Comparison of ENCODE assay signal across 17 cellular contexts in the genomic region with DNA sequence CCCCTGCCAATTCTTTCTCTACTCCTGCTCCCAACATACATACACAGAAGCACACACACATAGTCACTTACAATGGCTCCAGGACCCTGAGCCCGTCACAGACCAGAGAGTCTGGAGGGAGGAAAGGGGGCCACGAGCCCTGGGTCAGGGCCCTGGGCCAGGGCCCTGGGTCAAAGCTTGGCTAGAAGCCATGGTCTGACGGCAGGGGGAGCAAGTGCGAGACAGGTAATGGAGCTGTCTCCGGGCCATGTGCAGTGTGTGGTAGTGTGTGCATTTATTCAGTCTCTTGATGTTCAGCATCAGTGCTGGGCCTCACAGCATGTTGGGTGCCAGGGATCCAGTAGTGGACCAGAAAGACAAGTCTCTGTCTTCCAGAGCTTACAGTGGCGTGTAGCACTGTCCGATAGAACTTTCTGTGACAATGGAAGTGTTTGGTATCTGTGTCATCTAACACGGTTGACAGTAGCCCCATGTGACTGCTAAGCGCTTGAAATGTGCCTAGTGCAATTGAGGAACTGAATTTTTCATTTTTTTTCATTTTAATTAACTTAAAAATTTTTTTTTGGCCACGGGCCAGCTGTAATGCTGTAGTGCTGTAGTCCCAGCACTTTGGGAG. TPM values are rescaled to one million over a fixed set of nuclear protein-coding genes. Genes with fewer than 3 reads are reported as not detected.
DNase-seq lines count a peak whose midpoint lies in the region; ATAC-seq and TF ChIP-seq lines count a peak whose summit lies in the region.
"Had no signal": no experiment of that assay in that cellular context is flagged by ENCODE, and none has a peak within 500 bp of the region (broad histone marks: within the 10 kb centered on the region; RNA-seq: fewer than 3 reads in every experiment).

No MANE protein-coding gene starts in this region.

- peaks cover 16% of the 10 kb centered on the region for H3K4me1 Mint-ChIP-seq in WTC11

- no peak overlapping the region for H2BK12ac ChIP-seq in mesenchymal stem cell (ENCODE audit: low read length in 2 of 2)

- no peaks in the 10 kb centered on the region for H3K27me3 Mint-ChIP-seq in WTC11 (ENCODE audit: low read depth)

- H2AFZ ChIP-seq in mesenchymal stem cell (ENCODE audit: low read depth, low read length) = no peak overlapping the region

- H3K18ac ChIP-seq in mesendoderm (ENCODE audit: low read length) (no peak overlapping the region), mesenchymal stem cell (ENCODE audit: low read depth in 1 of 2, low read length in 2 of 2) (no peak overlapping the region)

- no peak overlapping the region for H3K27ac Mint-ChIP-seq in WTC11

- no peak overlapping the region for H3K4ac ChIP-seq in mesendoderm (ENCODE audit: low read depth, low read length)
- no peak overlapping the region for H3K4ac ChIP-seq in mesenchymal stem cell (ENCODE audit: low read depth in 1 of 2, low read length in 2 of 2)

- no peaks in the 10 kb centered on the region for H3K9me3 Mint-ChIP-seq in WTC11

- H2BK120ac ChIP-seq in mesendoderm (ENCODE audit: low read depth, low read length) (no peak overlapping the region), mesenchymal stem cell (ENCODE audit: low read depth, low read length) (no peak overlapping the region)

- no peak overlapping the region for H3K27ac ChIP-seq in mesendoderm (ENCODE audit: low read depth, low read length)
- no peak overlapping the region for H3K27ac ChIP-seq in mesenchymal stem cell (ENCODE audit: low read length, poor library complexity, severe bottlenecking)
- H3K27ac ChIP-seq: VCaP had no signal

- H3K23ac ChIP-seq in mesendoderm (ENCODE audit: low read length) (no peak overlapping the region), mesenchymal stem cell (ENCODE audit: low read length in 2 of 2) (no peak overlapping the region)

- no CpG with 5 or more reads among the region's 10 CpGs for WGBS in mesendoderm (ENCODE audit: extremely low coverage, insufficient coverage, low lambda C conversion rate)
- 87% methylated on average over 8 of the region's 10 CpGs for WGBS in mesenchymal stem cell

- no peak overlapping the region for H2BK15ac ChIP-seq in mesendoderm (replicated peaks; ENCODE audit: low read depth)
- no peak overlapping the region for H2BK15ac ChIP-seq in mesenchymal stem cell (ENCODE audit: low read depth, poor library complexity, severe bottlenecking)

- H2AK5ac ChIP-seq in mesendoderm (ENCODE audit: low read length) (no peak overlapping the region), mesenchymal stem cell (ENCODE audit: low read length, severe bottlenecking) (no peak overlapping the region)

- no peaks in the 10 kb centered on the region for H3K79me2 ChIP-seq in mesendoderm (ENCODE audit: control insufficient read depth, insufficient read depth, low read length)

- no peak overlapping the region for H3K56ac ChIP-seq in mesendoderm (ENCODE audit: low read length)

- H3K79me1 ChIP-seq in mesendoderm (ENCODE audit: low read length) (no peaks in the 10 kb centered on the region), mesenchymal stem cell (replicated peaks; ENCODE audit: low read length, poor library complexity, severe bottlenecking) (peaks cover 34% of the 10 kb centered on the region)

- H4K8ac ChIP-seq in mesendoderm (ENCODE audit: low read depth, low read length) (no peak overlapping the region), mesenchymal stem cell (ENCODE audit: low read length) (no peak overlapping the region)

- no peak overlapping the region for H3K14ac ChIP-seq in mesenchymal stem cell (ENCODE audit: low read length in 2 of 2)

- no peaks in the 10 kb centered on the region for H3K27me3 ChIP-seq in H7 (ENCODE audit: control insufficient read depth, insufficient read depth, low read length)
- H3K27me3 ChIP-seq in mesendoderm (ENCODE audit: insufficient read depth, low read length, poor library complexity) = no peaks in the 10 kb centered on the region
- no peaks in the 10 kb centered on the region for H3K27me3 ChIP-seq in mesenchymal stem cell (ENCODE audit: control insufficient read depth in 1 of 2, insufficient read depth in 1 of 2, low read length in 2 of 2)

- H3K9me3 ChIP-seq in mesenchymal stem cell (ENCODE audit: control insufficient read depth, low read length) = no peaks in the 10 kb centered on the region

- H3K4me2 ChIP-seq in mesendoderm (ENCODE audit: low read length) = no peak overlapping the region
- no peak overlapping the region for H3K4me2 ChIP-seq in mesenchymal stem cell (ENCODE audit: low read length, poor library complexity, severe bottlenecking)

- H3K36me3 Mint-ChIP-seq in WTC11 = no peaks in the 10 kb centered on the region

- H3K9ac ChIP-seq in mesendoderm (ENCODE audit: low read length) (no peak overlapping the region), mesenchymal stem cell (ENCODE audit: low read length) (no peak overlapping the region)

- H3K36me3 ChIP-seq in H7 (replicated peaks; ENCODE audit: control insufficient read depth, insufficient read depth, low read length) = no peaks in the 10 kb centered on the region
- H3K36me3 ChIP-seq in mesendoderm (ENCODE audit: control insufficient read depth, insufficient read depth, low read length) = no peaks in the 10 kb centered on the region
- H3K36me3 ChIP-seq in mesenchymal stem cell (ENCODE audit: control insufficient read depth in 1 of 2, insufficient read depth in 2 of 2, low read depth in 1 of 2, low read length in 2 of 2) = no peaks in the 10 kb centered on the region

- no peak; the same call in 1 of the 2 replicates for TF ChIP-seq CTCF in WTC11 (IDR thresholded peaks at IDR 0.05)

- no peak overlapping the region for H4K91ac ChIP-seq in mesenchymal stem cell (ENCODE audit: low read length)

- POLR2A ChIA-PET in WTC11 (lab: Charles Lee) = interaction anchor here (1.0 kb wide), 1 partner anchor 33 kb away, joined by 3 read pairs; a partner anchor contains a TSS

- H2BK5ac ChIP-seq in mesendoderm (ENCODE audit: low read length) (no peak overlapping the region), mesenchymal stem cell (ENCODE audit: low read depth, low read length, poor library complexity, severe bottlenecking) (no peak overlapping the region)

- CTCF ChIA-PET in WTC11 (lab: Charles Lee) = interaction anchor here (0.6 to 3.9 kb wide), 15 partner anchors 9 to 156 kb away, joined by 3 to 28 read pairs (median 4); a partner anchor contains a TSS

- no peak overlapping the region for H3K4me3 ChIP-seq in H7 (ENCODE audit: insufficient read depth, low read depth, low read length)
- no peak overlapping the region for H3K4me3 ChIP-seq in mesendoderm (ENCODE audit: low read length)
- no peak overlapping the region for H3K4me3 ChIP-seq in mesenchymal stem cell (ENCODE audit: insufficient read depth in 1 of 2, low read depth in 1 of 2, low read length in 2 of 2)

- H3K4me1 ChIP-seq in mesendoderm (ENCODE audit: control insufficient read depth, low read depth, low read length) = no peaks in the 10 kb centered on the region
- peaks cover 3% of the 10 kb centered on the region for H3K4me1 ChIP-seq in mesenchymal stem cell (ENCODE audit: control insufficient read depth, insufficient read depth, low read depth, low read length)

- ATAC-seq in WTC11 = peak; percentile 7; the same call in 1 of the 2 replicates
- no peak for ATAC-seq in GM21360 (IDR thresholded peaks at IDR 0.05; ENCODE audit: unreplicated experiment)
- ATAC-seq: left ventricle myocardium superior had no signal

- no peak overlapping the region for H3K4me3 Mint-ChIP-seq in WTC11

- H4K5ac ChIP-seq in mesendoderm (ENCODE audit: low read length) = no peak overlapping the region

- DNase-seq in CD1c-positive myeloid dendritic cell (ENCODE audit: extremely low spot score) (peak; percentile 57), H7 (peak; percentile 80), WTC11 (ENCODE audit: low spot score) (peak; percentile 57), mesendoderm (peak; percentile 23), Ammon's horn (ENCODE audit: low spot score) (no peak), NCI-H69 (lab: John Stamatoyannopoulos, UW) (no peak), mesenchymal stem cell (no peak)
- DNase-seq: erythroblast; GOT3; left ventricle myocardium superior; NCI-H2171; NK-92 treated with Interleukin-12 subunit alpha and Interleukin-12 subunit beta, amount 100 ng/mL, for 24 hours; stimulated activated CD4-positive, alpha-beta T cell treated with anti-CD3 and anti-CD28 coated beads, Interleukin-4, amount 100 ng/mL, for 4 hours; stimulated activated CD8-positive, alpha-beta memory T cell treated with anti-CD3 and anti-CD28 coated beads, Interleukin-4, amount 100 ng/mL, for 48 hours had no signal

TF ChIP-seq in WTC11, 78 proteins besides CTCF, POLR2A, EP300 and RAD21 (continues in another document):
- no peak for TF ChIP-seq GTF2I (CRISPR knock-in tag; conservative IDR thresholded peaks at IDR 0.05)

RNA-seq across cellular contexts. Expression of a gene that starts 4.2 kb away (rescaled TPM):
- 22.8 and 25.9 TPM in 2 replicates for total RNA-seq in H7 (2014; rRNA removed; shearing (Covaris generic))
- 22.3 to 28.1 TPM (median 27.1 TPM) in 3 replicates for total RNA-seq in WTC11 (2021)
- polyA plus RNA-seq in mesendoderm (2013, experiment 1 of 2) = 16.3 TPM
- 17.0 TPM for polyA plus RNA-seq in mesendoderm (2013, experiment 2 of 2)
- 22.6 TPM for polyA plus RNA-seq in mesenchymal stem cell (2013, experiment 1 of 2)
- polyA plus RNA-seq in mesenchymal stem cell (2013, experiment 2 of 2) = 21.5 TPM

RNA-seq across cellular contexts. Expression of a gene that starts 12.7 kb away (rescaled TPM):
- 0.21 and 3.1 TPM in 2 replicates for total RNA-seq in H7 (2014; rRNA removed; shearing (Covaris generic))
- 2.5 to 5.2 TPM (median 4.4 TPM) in 3 replicates for total RNA-seq in WTC11 (2021)
- polyA plus RNA-seq in mesendoderm (2013, experiment 1 of 2) = 0.73 TPM
- 0.81 TPM for polyA plus RNA-seq in mesendoderm (2013, experiment 2 of 2)
- polyA plus RNA-seq in mesenchymal stem cell (2013, experiment 1 of 2) = 0.41 TPM
- 0.36 TPM for polyA plus RNA-seq in mesenchymal stem cell (2013, experiment 2 of 2)

RNA-seq across cellular contexts. Expression of a gene that starts 23.9 kb away (rescaled TPM):
- 13.5 and 18.8 TPM in 2 replicates for total RNA-seq in H7 (2014; rRNA removed; shearing (Covaris generic))
- 13.9 to 16.7 TPM (median 15.4 TPM) in 3 replicates for total RNA-seq in WTC11 (2021)
- 5.7 TPM for polyA plus RNA-seq in mesendoderm (2013, experiment 1 of 2)
- 6.4 TPM for polyA plus RNA-seq in mesendoderm (2013, experiment 2 of 2)
- 18.6 TPM for polyA plus RNA-seq in mesenchymal stem cell (2013, experiment 1 of 2)
- 21.3 TPM for polyA plus RNA-seq in mesenchymal stem cell (2013, experiment 2 of 2)

RNA-seq across cellular contexts. Expression of a gene that starts 24.0 kb away (rescaled TPM):
- 27.2 and 32.4 TPM in 2 replicates for total RNA-seq in H7 (2014; rRNA removed; shearing (Covaris generic))
- total RNA-seq in WTC11 (2021) = 34.3 to 44.4 TPM (median 35.0 TPM) in 3 replicates
- 14.9 TPM for polyA plus RNA-seq in mesendoderm (2013, experiment 1 of 2)
- 14.8 TPM for polyA plus RNA-seq in mesendoderm (2013, experiment 2 of 2)
- 8.0 TPM for polyA plus RNA-seq in mesenchymal stem cell (2013, experiment 1 of 2)
- 7.6 TPM for polyA plus RNA-seq in mesenchymal stem cell (2013, experiment 2 of 2)

RNA-seq across cellular contexts. Expression of a gene that starts 32.1 kb away (rescaled TPM):
- total RNA-seq in H7 (2014; rRNA removed; shearing (Covaris generic)) = 0.48 TPM in 1 of 2 replicates, not detected in the other
- 4.7 to 6.1 TPM (median 5.6 TPM) in 3 replicates for total RNA-seq in WTC11 (2021)
- not detected for polyA plus RNA-seq in mesendoderm (2013, experiment 1 of 2)
- 0.03 TPM for polyA plus RNA-seq in mesendoderm (2013, experiment 2 of 2)
- polyA plus RNA-seq in mesenchymal stem cell (2013, experiment 1 of 2) = not detected
- not detected for polyA plus RNA-seq in mesenchymal stem cell (2013, experiment 2 of 2)
- total RNA-seq: myocyte had no signal

Comparison
In these comparisons a context has a peak if more than half of its experiments do, and no peak if none do; other contexts are left out.
1. DNase-seq: peak in CD1c-positive myeloid dendritic cell (single experiment), H7 (single experiment), WTC11 (single experiment) and mesendoderm (single experiment); none in Ammon's horn (single experiment), NCI-H69 (single experiment) and mesenchymal stem cell (single experiment).